19 cellular contexts compared by ENCODE assay signal in genomic region chr4:75659512-75660031, GRCh38. TPM values are rescaled to one million over a fixed set of nuclear protein-coding genes. Genes with fewer than 3 reads are reported as not detected.
DNase-seq lines count a peak whose midpoint lies in the region; ATAC-seq, FAIRE-seq and TF ChIP-seq lines count a peak whose summit lies in the region.
"Had no signal": no experiment of that assay in that cellular context is flagged by ENCODE, and none has a peak within 500 bp of the region (broad histone marks: within the 10 kb centered on the region; RNA-seq: fewer than 3 reads in every experiment).

No MANE protein-coding gene starts in this region.

- no peak for ATAC-seq in activated T-cell treated with anti-CD3 and anti-CD28 coated beads, Interleukin-2, amount 50 U/mL, for 72 hours (replicated peaks in 1 of 2)
- ATAC-seq in activated CD8-positive, alpha-beta T cell treated with anti-CD3 and anti-CD28 coated beads for 36 hours, result no peak
- no peak for ATAC-seq in GM21723 (IDR thresholded peaks at IDR 0.05; ENCODE audit: unreplicated experiment)

- peak overlapping the region; percentile 81 for H3K27ac Mint-ChIP-seq in activated T-cell treated with anti-CD3 and anti-CD28 coated beads, Interleukin-2, amount 50 U/mL, for 72 hours
- H3K27ac Mint-ChIP-seq in HFFc6, result peak overlapping the region; percentile 68
- peak overlapping the region; percentile 59 for H3K27ac Mint-ChIP-seq in activated CD8-positive, alpha-beta T cell treated with anti-CD3 and anti-CD28 coated beads for 36 hours
- H3K27ac Mint-ChIP-seq: B cell had no signal

- CTCF ChIA-PET in activated CD8-positive, alpha-beta T cell treated with anti-CD3 and anti-CD28 coated beads for 36 hours (lab: Charles Lee), result interaction anchor here (1.2 to 9.7 kb wide), 6 partner anchors 10 to 188 kb away, joined by 3 to 63 read pairs (median 4); partner anchors contain the start of gene USO1

- no peak overlapping the region for H3K4me3 Mint-ChIP-seq in activated T-cell treated with anti-CD3 and anti-CD28 coated beads, Interleukin-2, amount 50 U/mL, for 72 hours
- peak overlapping the region; percentile 32; the same call in 1 of the 2 replicates for H3K4me3 Mint-ChIP-seq in HFFc6
- H3K4me3 Mint-ChIP-seq in activated CD8-positive, alpha-beta T cell treated with anti-CD3 and anti-CD28 coated beads for 36 hours, result no peak overlapping the region
- H3K4me3 Mint-ChIP-seq: B cell; CD4-positive, alpha-beta memory T cell had no signal

- POLR2A ChIA-PET in activated CD8-positive, alpha-beta T cell treated with anti-CD3 and anti-CD28 coated beads for 36 hours (lab: Charles Lee), result interaction anchor here (3.1 kb wide), 1 partner anchor 11 kb away, joined by 25 read pairs; no protein-coding TSS in a partner anchor

- H3K4me1 Mint-ChIP-seq in activated T-cell treated with anti-CD3 and anti-CD28 coated beads, Interleukin-2, amount 50 U/mL, for 72 hours (ENCODE audit: low read depth), result peaks cover 65% of the 10 kb centered on the region
- H3K4me1 Mint-ChIP-seq in HFFc6 (ENCODE audit: low read depth), result peaks cover 46% of the 10 kb centered on the region
- peaks cover 58% of the 10 kb centered on the region for H3K4me1 Mint-ChIP-seq in activated CD8-positive, alpha-beta T cell treated with anti-CD3 and anti-CD28 coated beads for 36 hours (ENCODE audit: low read depth)

- no peaks in the 10 kb centered on the region for H3K27me3 Mint-ChIP-seq in activated T-cell treated with anti-CD3 and anti-CD28 coated beads, Interleukin-2, amount 50 U/mL, for 72 hours (ENCODE audit: low read depth)
- H3K27me3 Mint-ChIP-seq in HFFc6 (ENCODE audit: insufficient read depth), result 0 out of 2 replicates have a peak, but pooled peaks cover 4% of the 10 kb centered on the region
- H3K27me3 Mint-ChIP-seq in activated CD8-positive, alpha-beta T cell treated with anti-CD3 and anti-CD28 coated beads for 36 hours, result no peaks in the 10 kb centered on the region
- H3K27me3 Mint-ChIP-seq: B cell; CD4-positive, alpha-beta memory T cell had no signal

- TF ChIP-seq CTCF in HFFc6 (IDR thresholded peaks at IDR 0.05), result no peak
- no peak for TF ChIP-seq CTCF in activated CD8-positive, alpha-beta T cell treated with anti-CD3 and anti-CD28 coated beads for 36 hours (IDR thresholded peaks at IDR 0.05)

- no peaks in the 10 kb centered on the region for H3K9me3 Mint-ChIP-seq in activated T-cell treated with anti-CD3 and anti-CD28 coated beads, Interleukin-2, amount 50 U/mL, for 72 hours
- no peaks in the 10 kb centered on the region for H3K9me3 Mint-ChIP-seq in HFFc6
- H3K9me3 Mint-ChIP-seq in activated CD8-positive, alpha-beta T cell treated with anti-CD3 and anti-CD28 coated beads for 36 hours, result no peaks in the 10 kb centered on the region
- H3K9me3 Mint-ChIP-seq: CD4-positive, alpha-beta memory T cell had no signal

- H3K36me3 Mint-ChIP-seq in activated T-cell treated with anti-CD3 and anti-CD28 coated beads, Interleukin-2, amount 50 U/mL, for 72 hours (ENCODE audit: insufficient read depth in 2 of 2), result peaks cover 10 to 33% of the 10 kb centered on the region in 2 donors
- peaks cover 22% of the 10 kb centered on the region for H3K36me3 Mint-ChIP-seq in HFFc6 (ENCODE audit: low read depth)
- H3K36me3 Mint-ChIP-seq in activated CD8-positive, alpha-beta T cell treated with anti-CD3 and anti-CD28 coated beads for 36 hours (ENCODE audit: low read depth), result peaks cover 54% of the 10 kb centered on the region

- DNase-seq in activated T-cell treated with anti-CD3 and anti-CD28 coated beads, Interleukin-2, amount 50 U/mL, for 72 hours, result no peak
- no peak for DNase-seq in activated T-cell treated with anti-CD3 and anti-CD28 coated beads, Interleukin-2, amount 50 U/mL, for 48 hours
- DNase-seq in HFFc6 (no peak), AML-193 (lab: John Stamatoyannopoulos, UW) (no peak), NK-92 (lab: John Stamatoyannopoulos, UW; ENCODE audit: unreplicated experiment) (no peak)
- no peak for DNase-seq in activated CD8-positive, alpha-beta T cell treated with anti-CD3 and anti-CD28 coated beads for 36 hours
- DNase-seq: CD4-positive, alpha-beta memory T cell; DMS79 treated with DMSO at 0.1 percent for 48 hours; MG63; NCI-H1092 treated with DMSO at 0.1 percent for 48 hours; NCI-H1694; NCI-H2107; NCI-H446; SIG-M5 had no signal

- intact Hi-C loops in activated CD8-positive, alpha-beta T cell treated with anti-CD3 and anti-CD28 coated beads for 36 hours (cut with micrococcal nuclease), result loop anchor here (5.0 kb wide), 2 partner anchors 38 to 63 kb away; partner anchors contain the start of gene USO1

- peak; percentile 24 for FAIRE-seq in islet of Langerhans (lab: Jason Lieb, UNC)
- FAIRE-seq: GM12891 had no signal

RNA-seq across cellular contexts. Expression of gene G3BP2, which starts 13.6 kb away (rescaled TPM):
- total RNA-seq in activated T-cell treated with anti-CD3 and anti-CD28 coated beads, Interleukin-2, amount 50 U/mL, for 72 hours, result 100 to 1,000 TPM; 204 to 212 TPM
- total RNA-seq in HFFc6 (2021; fragmentation: NEBNext Ultra II Directional; extraction: Animal tissue kit (Norgen Biotek cat#: 25700)), result 100 to 1,000 TPM; 157 to 169 (median 168) TPM
- total RNA-seq in activated CD8-positive, alpha-beta T cell treated with anti-CD3 and anti-CD28 coated beads for 36 hours, result 100 to 1,000 TPM; 185 to 197 TPM

RNA-seq across cellular contexts. Expression of gene CDKL2, which starts 29.2 kb away (rescaled TPM):
- 1 to 10 TPM; 1.3 to 2.2 TPM for total RNA-seq in activated T-cell treated with anti-CD3 and anti-CD28 coated beads, Interleukin-2, amount 50 U/mL, for 72 hours
- under 1 TPM; 0.14 to 0.38 (median 0.19) TPM for total RNA-seq in HFFc6 (2021; fragmentation: NEBNext Ultra II Directional; extraction: Animal tissue kit (Norgen Biotek cat#: 25700))
- total RNA-seq in activated CD8-positive, alpha-beta T cell treated with anti-CD3 and anti-CD28 coated beads for 36 hours, result 1 to 10 TPM in 1 of 2 experiments, under 1 TPM in 1; 0.83 to 1.0 TPM
- total RNA-seq: GM23248 had no signal
